In genomic region chr5:139454568-139455290, GRCh38 we compare ENCODE assay signal across 23 cellular contexts. TPM values are rescaled to one million over a fixed set of nuclear protein-coding genes. Genes with fewer than 3 reads are reported as not detected.
A peak's percentile ranks its signal among the peaks of the same experiment; 100 is the strongest.
DNase-seq lines count a peak whose midpoint lies in the region; ATAC-seq and TF ChIP-seq lines count a peak whose summit lies in the region.
"Had no signal": no experiment of that assay in that cellular context is flagged by ENCODE, and none has a peak within 500 bp of the region (broad histone marks: within the 10 kb centered on the region; RNA-seq: fewer than 3 reads in every experiment).

No MANE protein-coding gene starts in this region.

- peak overlapping the region; percentile 66 for H3K27ac Mint-ChIP-seq in activated naive CD4-positive, alpha-beta T cell treated with anti-CD3 and anti-CD28 coated beads, Interleukin-2, amount 10 ng/mL, durations not matched to agents 7 days and 5 days
- H3K27ac Mint-ChIP-seq in WTC11: no peak overlapping the region; the same call in 1 of the 2 replicates
- peak overlapping the region; percentile 71 for H3K27ac Mint-ChIP-seq in endothelial cell (ENCODE audit: unreplicated experiment)
- H3K27ac Mint-ChIP-seq: mesothelial cell of epicardium had no signal

- no peaks in the 10 kb centered on the region for H3K36me3 ChIP-seq in upper lobe of right lung
- H3K36me3 ChIP-seq: gastrocnemius medialis, SJCRH30 had no signal

- no peak for DNase-seq in activated naive CD4-positive, alpha-beta T cell treated with anti-CD3 and anti-CD28 coated beads, Interleukin-2, amount 10 ng/mL, durations not matched to agents 7 days and 5 days
- DNase-seq in activated naive CD4-positive, alpha-beta T cell treated with Interleukin-2 at 50 U/mL for 16 hours: no peak
- DNase-seq in WTC11 (ENCODE audit: low spot score): no peak
- DNase-seq in endothelial cell (ENCODE audit: low spot score): no peak
- peak; percentile 33 for DNase-seq in upper lobe of right lung
- DNase-seq in DMS79 treated with DMSO at 0.1 percent for 48 hours (lab: John Stamatoyannopoulos, UW): no peak
- no peak for DNase-seq in NCI-H2107 (lab: John Stamatoyannopoulos, UW)
- DNase-seq: activated CD8-positive, alpha-beta memory T cell treated with anti-CD3 and anti-CD28 coated beads, Interleukin-2, amount 50 U/mL, for 48 hours; dermis blood vessel endothelial cell; gastrocnemius medialis; H7; left cardiac atrium; NCI-H1092; NCI-H2081 treated with DMSO at 0.1 percent for 48 hours; NCI-H524 treated with DMSO at 0.1 percent for 48 hours; SJCRH30; T-helper 9 cell had no signal

- H3K9me3 ChIP-seq in upper lobe of right lung: no peaks in the 10 kb centered on the region
- H3K9me3 ChIP-seq: gastrocnemius medialis, SJCRH30 had no signal

- no peak overlapping the region for H3K4me3 ChIP-seq in upper lobe of right lung
- H3K4me3 ChIP-seq: gastrocnemius medialis, SJCRH30 had no signal

- no peak for TF ChIP-seq CTCF in WTC11 (IDR thresholded peaks at IDR 0.05)
- TF ChIP-seq CTCF in endothelial cell (IDR thresholded peaks at IDR 0.05; ENCODE audit: unreplicated experiment): no peak
- no peak for TF ChIP-seq CTCF in upper lobe of right lung (IDR thresholded peaks at IDR 0.05)

- no peaks in the 10 kb centered on the region for H3K36me3 Mint-ChIP-seq in activated naive CD4-positive, alpha-beta T cell treated with anti-CD3 and anti-CD28 coated beads, Interleukin-2, amount 10 ng/mL, durations not matched to agents 7 days and 5 days
- no peaks in the 10 kb centered on the region for H3K36me3 Mint-ChIP-seq in WTC11
- peaks cover 43% of the 10 kb centered on the region for H3K36me3 Mint-ChIP-seq in endothelial cell (ENCODE audit: low read depth, unreplicated experiment)
- H3K36me3 Mint-ChIP-seq: activated naive CD8-positive, alpha-beta T cell; mesothelial cell of epicardium had no signal

- H3K4me3 Mint-ChIP-seq in activated naive CD4-positive, alpha-beta T cell treated with anti-CD3 and anti-CD28 coated beads, Interleukin-2, amount 10 ng/mL, durations not matched to agents 7 days and 5 days: no peak overlapping the region
- H3K4me3 Mint-ChIP-seq in WTC11 (no peak overlapping the region), endothelial cell (ENCODE audit: unreplicated experiment) (no peak overlapping the region)
- H3K4me3 Mint-ChIP-seq: activated naive CD8-positive, alpha-beta T cell; mesothelial cell of epicardium had no signal

- peaks cover 57% of the 10 kb centered on the region for H3K4me1 Mint-ChIP-seq in activated naive CD4-positive, alpha-beta T cell treated with anti-CD3 and anti-CD28 coated beads, Interleukin-2, amount 10 ng/mL, durations not matched to agents 7 days and 5 days
- H3K4me1 Mint-ChIP-seq in WTC11: peaks cover 7% of the 10 kb centered on the region
- peaks cover 28% of the 10 kb centered on the region for H3K4me1 Mint-ChIP-seq in endothelial cell (ENCODE audit: unreplicated experiment)
- H3K4me1 Mint-ChIP-seq: mesothelial cell of epicardium had no signal

- no peaks in the 10 kb centered on the region for H3K27me3 ChIP-seq in upper lobe of right lung
- H3K27me3 ChIP-seq: gastrocnemius medialis, SJCRH30 had no signal

- no peaks in the 10 kb centered on the region for H3K9me3 Mint-ChIP-seq in activated naive CD4-positive, alpha-beta T cell treated with anti-CD3 and anti-CD28 coated beads, Interleukin-2, amount 10 ng/mL, durations not matched to agents 7 days and 5 days
- H3K9me3 Mint-ChIP-seq in WTC11 (no peaks in the 10 kb centered on the region), endothelial cell (ENCODE audit: unreplicated experiment) (no peaks in the 10 kb centered on the region)
- H3K9me3 Mint-ChIP-seq: mesothelial cell of epicardium had no signal

- no peak overlapping the region for H3K27ac ChIP-seq in upper lobe of right lung
- H3K27ac ChIP-seq: gastrocnemius medialis, KMS-11, SJCRH30 had no signal

- CTCF ChIA-PET in activated naive CD4-positive, alpha-beta T cell treated with anti-CD3 and anti-CD28 coated beads, Interleukin-2, amount 10 ng/mL, durations not matched to agents 7 days and 5 days (lab: Charles Lee): interaction anchor here (0.7 to 2.8 kb wide), 3 partner anchors 15 to 59 kb away, joined by 3 to 12 read pairs (median 6); partner anchors contain the start of genes DNAJC18 and STING1
- CTCF ChIA-PET in WTC11 (lab: Charles Lee): interaction anchor here (1.2 kb wide), 1 partner anchor 333 kb away, joined by 3 read pairs; no protein-coding TSS in a partner anchor

- POLR2A ChIA-PET in WTC11 (lab: Charles Lee): no interaction called here

- no peaks in the 10 kb centered on the region for H3K27me3 Mint-ChIP-seq in activated naive CD4-positive, alpha-beta T cell treated with anti-CD3 and anti-CD28 coated beads, Interleukin-2, amount 10 ng/mL, durations not matched to agents 7 days and 5 days
- no peaks in the 10 kb centered on the region for H3K27me3 Mint-ChIP-seq in WTC11 (ENCODE audit: low read depth)
- H3K27me3 Mint-ChIP-seq in endothelial cell (ENCODE audit: unreplicated experiment): peaks cover 6% of the 10 kb centered on the region
- H3K27me3 Mint-ChIP-seq: activated naive CD8-positive, alpha-beta T cell had no signal

- ATAC-seq in WTC11 (peak; percentile 37; the same call in 1 of the 2 replicates), upper lobe of right lung (no peak), HG03175 (IDR thresholded peaks at IDR 0.05; ENCODE audit: unreplicated experiment) (no peak)
- ATAC-seq: gastrocnemius medialis had no signal

- intact Hi-C loops in upper lobe of right lung (cut with DNase I): no loop called here

- H3K4me1 ChIP-seq in upper lobe of right lung: peaks cover 8% of the 10 kb centered on the region
- H3K4me1 ChIP-seq: gastrocnemius medialis had no signal

TF ChIP-seq in WTC11, 78 proteins besides CTCF, POLR2A, EP300 and RAD21:
- TF ChIP-seq, protein P1, sequence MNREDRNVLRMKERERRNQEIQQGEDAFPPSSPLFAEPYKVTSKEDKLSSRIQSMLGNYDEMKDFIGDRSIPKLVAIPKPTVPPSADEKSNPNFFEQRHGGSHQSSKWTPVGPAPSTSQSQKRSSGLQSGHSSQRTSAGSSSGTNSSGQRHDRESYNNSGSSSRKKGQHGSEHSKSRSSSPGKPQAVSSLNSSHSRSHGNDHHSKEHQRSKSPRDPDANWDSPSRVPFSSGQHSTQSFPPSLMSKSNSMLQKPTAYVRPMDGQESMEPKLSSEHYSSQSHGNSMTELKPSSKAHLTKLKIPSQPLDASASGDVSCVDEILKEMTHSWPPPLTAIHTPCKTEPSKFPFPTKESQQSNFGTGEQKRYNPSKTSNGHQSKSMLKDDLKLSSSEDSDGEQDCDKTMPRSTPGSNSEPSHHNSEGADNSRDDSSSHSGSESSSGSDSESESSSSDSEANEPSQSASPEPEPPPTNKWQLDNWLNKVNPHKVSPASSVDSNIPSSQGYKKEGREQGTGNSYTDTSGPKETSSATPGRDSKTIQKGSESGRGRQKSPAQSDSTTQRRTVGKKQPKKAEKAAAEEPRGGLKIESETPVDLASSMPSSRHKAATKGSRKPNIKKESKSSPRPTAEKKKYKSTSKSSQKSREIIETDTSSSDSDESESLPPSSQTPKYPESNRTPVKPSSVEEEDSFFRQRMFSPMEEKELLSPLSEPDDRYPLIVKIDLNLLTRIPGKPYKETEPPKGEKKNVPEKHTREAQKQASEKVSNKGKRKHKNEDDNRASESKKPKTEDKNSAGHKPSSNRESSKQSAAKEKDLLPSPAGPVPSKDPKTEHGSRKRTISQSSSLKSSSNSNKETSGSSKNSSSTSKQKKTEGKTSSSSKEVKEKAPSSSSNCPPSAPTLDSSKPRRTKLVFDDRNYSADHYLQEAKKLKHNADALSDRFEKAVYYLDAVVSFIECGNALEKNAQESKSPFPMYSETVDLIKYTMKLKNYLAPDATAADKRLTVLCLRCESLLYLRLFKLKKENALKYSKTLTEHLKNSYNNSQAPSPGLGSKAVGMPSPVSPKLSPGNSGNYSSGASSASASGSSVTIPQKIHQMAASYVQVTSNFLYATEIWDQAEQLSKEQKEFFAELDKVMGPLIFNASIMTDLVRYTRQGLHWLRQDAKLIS (CRISPR knock-in tag; IDR thresholded peaks at IDR 0.05; ENCODE audit: borderline replicate concordance): no peak
- no peak for TF ChIP-seq SMAD4 (CRISPR knock-in tag; IDR thresholded peaks at IDR 0.05)
- TF ChIP-seq TP53 (CRISPR knock-in tag; IDR thresholded peaks at IDR 0.05): no peak
- no peak for TF ChIP-seq KAT7 (CRISPR knock-in tag; IDR thresholded peaks at IDR 0.05; ENCODE audit: borderline replicate concordance)
- no peak for TF ChIP-seq MYBL2 (CRISPR knock-in tag; IDR thresholded peaks at IDR 0.05)
TF ChIP-seq in WTC11: peak in this region for 0.

RNA-seq across cellular contexts. Expression of gene ECSCR, which starts 7.8 kb away (rescaled TPM):
- total RNA-seq in WTC11 (2021): 1.8 to 2.7 TPM (median 2.3 TPM) in 3 replicates
- total RNA-seq in endothelial cell (ENCODE audit: unreplicated experiment): 565 TPM
- total RNA-seq in upper lobe of right lung: 47.2 TPM
- total RNA-seq: mesothelial cell of epicardium, OCI-LY7 had no signal

RNA-seq across cellular contexts. Expression of gene DNAJC18, which starts 15.4 kb away (rescaled TPM):
- total RNA-seq in WTC11 (2021): 23.7 to 29.1 TPM (median 28.9 TPM) in 3 replicates
- total RNA-seq in endothelial cell (ENCODE audit: unreplicated experiment): 69.6 TPM
- total RNA-seq in upper lobe of right lung: 11.9 TPM

RNA-seq across cellular contexts. Expression of gene SMIM33, which starts 16.1 kb away (rescaled TPM):
- total RNA-seq in WTC11 (2021): not detected in 3 replicates
- total RNA-seq in endothelial cell (ENCODE audit: unreplicated experiment): not detected
- not detected for total RNA-seq in upper lobe of right lung
- total RNA-seq: Daoy, dermis blood vessel endothelial cell, gastrocnemius medialis, H7, left cardiac atrium, mesothelial cell of epicardium, OCI-LY7, SJCRH30 had no signal

RNA-seq across cellular contexts. Expression of gene STING1, which starts 27.8 kb away (rescaled TPM):
- 0.37 to 1.6 TPM (median 0.64 TPM) in 3 replicates for total RNA-seq in WTC11 (2021)
- 69.1 TPM for total RNA-seq in endothelial cell (ENCODE audit: unreplicated experiment)
- 102 TPM for total RNA-seq in upper lobe of right lung

RNA-seq across cellular contexts. Expression of gene SPATA24, which starts 50.8 kb away (rescaled TPM):
- total RNA-seq in WTC11 (2021): 12.9 to 13.9 TPM (median 13.2 TPM) in 3 replicates
- total RNA-seq in endothelial cell (ENCODE audit: unreplicated experiment): 7.6 TPM
- 4.5 TPM for total RNA-seq in upper lobe of right lung

Comparison
In these comparisons a context has a peak if more than half of its experiments do, and no peak if none do; other contexts are left out.
1. RNA of gene ECSCR, which starts 7.8 kb away (total RNA-seq): 565 TPM in endothelial cell (single experiment) and 47.2 TPM in upper lobe of right lung (single experiment); 1.8 to 2.7 TPM in WTC11; every median in the first group is over 10 times any median in the second.